13 cellular contexts compared by ENCODE assay signal in the genomic region with DNA sequence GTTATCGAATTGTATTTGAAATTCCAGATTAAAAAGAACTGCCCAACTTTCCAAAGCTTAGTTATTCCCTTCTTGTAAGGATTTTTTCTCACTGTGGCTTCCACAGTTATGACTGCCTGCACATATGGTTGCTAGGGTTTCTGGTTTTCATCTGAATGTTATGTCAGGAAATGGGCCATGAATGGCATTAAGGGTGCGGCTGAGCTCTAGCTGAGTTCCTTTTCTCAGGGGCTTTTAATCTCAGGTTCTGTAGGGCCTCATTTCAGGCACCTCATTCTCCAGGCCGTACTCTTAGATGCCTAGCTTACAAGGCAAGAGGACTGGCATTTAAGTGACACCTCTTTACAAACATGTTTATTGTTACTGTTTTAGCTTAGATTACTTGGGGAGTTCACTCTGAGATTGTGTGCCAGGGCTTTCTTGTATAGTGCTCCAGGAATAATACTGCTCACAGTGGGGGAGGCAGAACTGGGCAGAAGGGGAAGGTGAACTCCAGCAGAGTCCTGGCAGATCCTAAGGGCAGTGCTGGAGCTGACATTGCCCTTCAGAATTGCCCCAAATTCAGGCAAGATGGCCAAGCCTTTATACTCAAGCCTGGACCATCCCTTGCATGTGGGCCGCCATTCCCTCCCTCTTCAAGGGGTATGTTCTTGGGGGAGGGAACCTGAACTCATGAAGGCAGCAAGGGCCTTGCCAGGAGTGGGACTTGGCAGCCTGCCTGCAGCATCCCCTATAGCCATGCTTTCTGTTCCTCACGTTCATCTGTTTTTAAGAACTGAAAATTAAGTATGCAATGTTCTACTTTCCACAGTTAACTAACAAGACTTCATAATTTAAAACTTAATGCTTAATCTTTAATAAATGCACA.
DNase-seq lines count a peak whose midpoint lies in the region; ATAC-seq, FAIRE-seq and TF ChIP-seq lines count a peak whose summit lies in the region.
"Had no signal": no experiment of that assay in that cellular context is flagged by ENCODE, and none has a peak within 500 bp of the region (broad histone marks: within the 10 kb centered on the region; RNA-seq: fewer than 3 reads in every experiment).

No MANE protein-coding gene starts in this region.

- no peak for TF ChIP-seq RAD21 in Ishikawa (IDR thresholded peaks at IDR 0.05; ENCODE audit: low read depth)

- H3K4me1 ChIP-seq in ES-I3 (ENCODE audit: insufficient read depth, low read length) (peaks cover 30% of the 10 kb centered on the region), iPS-20b (ENCODE audit: insufficient read depth, low read length) (peaks cover 18% of the 10 kb centered on the region), kidney (ENCODE audit: control insufficient read depth in 1 of 2, insufficient read depth in 1 of 2, low read depth in 1 of 2, low read length in 2 of 2) (no peaks in the 10 kb centered on the region), HAP-1 (peaks cover 4% of the 10 kb centered on the region; the same call in 1 of the 2 replicates)
- H3K4me1 ChIP-seq: prostate gland had no signal

- no peak for ATAC-seq in GM21529 (IDR thresholded peaks at IDR 0.05; ENCODE audit: unreplicated experiment)
- ATAC-seq: effector memory CD8-positive, alpha-beta T cell had no signal

- FAIRE-seq in kidney (lab: Jason Lieb, UNC): no peak
- FAIRE-seq: frontal cortex had no signal

- intact Hi-C loops in kidney (cut with DNase I): no loop called here

- H3K9me3 ChIP-seq in ES-I3 (ENCODE audit: control insufficient read depth, insufficient read depth, low read length) (peaks cover 5% of the 10 kb centered on the region), iPS-20b (ENCODE audit: insufficient read depth, low read depth, low read length) (peaks cover under 1% of the 10 kb centered on the region), kidney (ENCODE audit: control insufficient read depth in 1 of 2, low read length in 2 of 2) (no peaks in the 10 kb centered on the region), HAP-1 (no peaks in the 10 kb centered on the region; the same call in 1 of the 2 replicates)
- H3K9me3 ChIP-seq: prostate gland had no signal

- DNase-seq in astrocyte of the spinal cord (ENCODE audit: low read depth, low spot score) (peak; percentile 50), kidney (no peak), HAP-1 (ENCODE audit: low spot score in 2 of 2) (no peak)
- DNase-seq: activated CD4-positive, alpha-beta T cell treated with anti-CD3 and anti-CD28 coated beads, Interleukin-2, amount 10 ng/mL, durations not matched to agents 24 days and 14 days; activated T-cell treated with anti-CD3 and anti-CD28 coated beads, Interleukin-2, amount 50 U/mL, for 72 hours; effector memory CD8-positive, alpha-beta T cell; NCI-H187 had no signal

- no peaks in the 10 kb centered on the region for H3K27me3 ChIP-seq in iPS-20b (ENCODE audit: insufficient read depth, low read length)
- no peaks in the 10 kb centered on the region for H3K27me3 ChIP-seq in HAP-1 (ENCODE audit: low read depth)

- no peak for TF ChIP-seq CTCF in astrocyte of the spinal cord (IDR thresholded peaks at IDR 0.05; ENCODE audit: low read depth, low read length)
- TF ChIP-seq CTCF in kidney (IDR thresholded peaks at IDR 0.05; ENCODE audit: borderline replicate concordance, extremely low read depth, insufficient read depth): no peak

- H3K36me3 ChIP-seq in ES-I3 (ENCODE audit: insufficient read depth, low read length) (no peaks in the 10 kb centered on the region), iPS-20b (ENCODE audit: insufficient read depth, low read depth, low read length) (no peaks in the 10 kb centered on the region), kidney (ENCODE audit: control insufficient read depth in 1 of 2, insufficient read depth in 2 of 2, low read length in 2 of 2) (no peaks in the 10 kb centered on the region), HAP-1 (replicated peaks) (no peaks in the 10 kb centered on the region)
- H3K36me3 ChIP-seq: prostate gland had no signal

- H3K4me3 ChIP-seq in astrocyte of the spinal cord (ENCODE audit: low read depth, low read length) (no peak overlapping the region), iPS-20b (ENCODE audit: low read length) (no peak overlapping the region; the same call in 1 of the 2 replicates), kidney (ENCODE audit: low read length in 2 of 2) (no peak overlapping the region), HAP-1 (no peak overlapping the region)
- H3K4me3 ChIP-seq: prostate gland had no signal

- in situ Hi-C loops in astrocyte of the spinal cord (cut with HindIII; ENCODE audit: low sequenced_read_pairs): no loop called here
- in situ Hi-C loops in HAP-1 (cut with MboI; ENCODE audit: low sequenced_read_pairs): no loop called here

- peak overlapping the region; percentile 4 for H3K27ac ChIP-seq in iPS-20b (ENCODE audit: low read length)
- H3K27ac ChIP-seq in kidney (ENCODE audit: low read depth in 2 of 2, low read length in 2 of 2): no peak overlapping the region
- H3K27ac ChIP-seq: prostate gland had no signal

- H3K9ac ChIP-seq in ES-I3 (ENCODE audit: low read depth, low read length) (peak overlapping the region; percentile 10; the same call in 1 of the 2 replicates), iPS-20b (ENCODE audit: low read depth, low read length) (0 out of 2 replicates have a peak overlapping the region, but pooled peaks have one; percentile 11), kidney (ENCODE audit: low read length in 2 of 2) (no peak overlapping the region)

- TF ChIP-seq EP300 in Ishikawa (IDR thresholded peaks at IDR 0.05; ENCODE audit: borderline replicate concordance): no peak

TF ChIP-seq in Ishikawa, 13 proteins besides CTCF, POLR2A, EP300 and RAD21:
- TF ChIP-seq ZBTB7A (IDR thresholded peaks at IDR 0.05; ENCODE audit: low read depth): no peak
- no peak for TF ChIP-seq CREB1 (IDR thresholded peaks at IDR 0.05; ENCODE audit: low read depth)
- peak; percentile 16; the same call in 1 of the 2 replicates for TF ChIP-seq NFIC (IDR thresholded peaks at IDR 0.05)
- TF ChIP-seq CEBPB (IDR thresholded peaks at IDR 0.05): no peak
- TF ChIP-seq FOXM1 (IDR thresholded peaks at IDR 0.05; ENCODE audit: borderline replicate concordance, low read depth): no peak
- TF ChIP-seq, protein P1, sequence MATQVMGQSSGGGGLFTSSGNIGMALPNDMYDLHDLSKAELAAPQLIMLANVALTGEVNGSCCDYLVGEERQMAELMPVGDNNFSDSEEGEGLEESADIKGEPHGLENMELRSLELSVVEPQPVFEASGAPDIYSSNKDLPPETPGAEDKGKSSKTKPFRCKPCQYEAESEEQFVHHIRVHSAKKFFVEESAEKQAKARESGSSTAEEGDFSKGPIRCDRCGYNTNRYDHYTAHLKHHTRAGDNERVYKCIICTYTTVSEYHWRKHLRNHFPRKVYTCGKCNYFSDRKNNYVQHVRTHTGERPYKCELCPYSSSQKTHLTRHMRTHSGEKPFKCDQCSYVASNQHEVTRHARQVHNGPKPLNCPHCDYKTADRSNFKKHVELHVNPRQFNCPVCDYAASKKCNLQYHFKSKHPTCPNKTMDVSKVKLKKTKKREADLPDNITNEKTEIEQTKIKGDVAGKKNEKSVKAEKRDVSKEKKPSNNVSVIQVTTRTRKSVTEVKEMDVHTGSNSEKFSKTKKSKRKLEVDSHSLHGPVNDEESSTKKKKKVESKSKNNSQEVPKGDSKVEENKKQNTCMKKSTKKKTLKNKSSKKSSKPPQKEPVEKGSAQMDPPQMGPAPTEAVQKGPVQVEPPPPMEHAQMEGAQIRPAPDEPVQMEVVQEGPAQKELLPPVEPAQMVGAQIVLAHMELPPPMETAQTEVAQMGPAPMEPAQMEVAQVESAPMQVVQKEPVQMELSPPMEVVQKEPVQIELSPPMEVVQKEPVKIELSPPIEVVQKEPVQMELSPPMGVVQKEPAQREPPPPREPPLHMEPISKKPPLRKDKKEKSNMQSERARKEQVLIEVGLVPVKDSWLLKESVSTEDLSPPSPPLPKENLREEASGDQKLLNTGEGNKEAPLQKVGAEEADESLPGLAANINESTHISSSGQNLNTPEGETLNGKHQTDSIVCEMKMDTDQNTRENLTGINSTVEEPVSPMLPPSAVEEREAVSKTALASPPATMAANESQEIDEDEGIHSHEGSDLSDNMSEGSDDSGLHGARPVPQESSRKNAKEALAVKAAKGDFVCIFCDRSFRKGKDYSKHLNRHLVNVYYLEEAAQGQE (IDR thresholded peaks at IDR 0.05; ENCODE audit: low read depth): no peak
TF ChIP-seq in Ishikawa: peak in this region for 1.

Comparison
In these comparisons a context has a peak if more than half of its experiments do, and no peak if none do; other contexts are left out.
1. H3K9ac ChIP-seq: peak in ES-I3 (single experiment) and iPS-20b (single experiment); none in kidney (0 of 2).